Comparison of ENCODE assay signal across 17 cellular contexts in the genomic region with DNA sequence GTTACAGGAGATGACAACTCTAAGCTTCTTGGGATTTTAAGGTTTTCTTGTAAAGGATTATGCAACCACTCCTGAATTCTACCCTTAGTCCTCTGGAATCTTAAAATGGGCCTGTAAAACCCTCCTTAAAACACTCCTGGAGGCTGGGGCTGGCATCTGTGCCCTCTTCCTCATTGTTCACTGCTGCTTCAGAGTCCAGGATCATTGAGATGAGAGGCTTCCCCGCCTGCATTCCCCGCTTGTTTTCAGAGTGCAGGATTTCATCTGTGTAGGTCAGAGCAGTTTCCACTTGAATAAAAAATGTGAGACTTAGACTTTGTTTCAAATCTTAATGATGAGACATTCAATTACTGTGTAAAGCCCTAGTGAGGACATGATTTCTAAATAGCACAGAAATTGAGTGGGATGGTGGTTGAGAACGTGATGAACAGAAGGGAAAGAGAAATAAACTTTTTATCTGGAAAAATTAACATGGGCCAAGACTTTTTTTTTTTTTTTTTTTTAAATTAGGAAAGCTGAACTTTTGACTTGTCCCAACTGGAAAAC. TPM values are rescaled to one million over a fixed set of nuclear protein-coding genes. Genes with fewer than 3 reads are reported as not detected.
DNase-seq lines count a peak whose midpoint lies in the region; ATAC-seq and TF ChIP-seq lines count a peak whose summit lies in the region.
"Had no signal": no experiment of that assay in that cellular context is flagged by ENCODE, and none has a peak within 500 bp of the region (broad histone marks: within the 10 kb centered on the region; RNA-seq: fewer than 3 reads in every experiment).

No MANE protein-coding gene starts in this region.

- peaks cover 22% of the 10 kb centered on the region for H3K4me1 Mint-ChIP-seq in neural progenitor cell

- H3K27me3 Mint-ChIP-seq in neural progenitor cell (ENCODE audit: insufficient read depth, low read depth): peaks cover 2% of the 10 kb centered on the region
- H3K27me3 Mint-ChIP-seq: activated naive CD8-positive, alpha-beta T cell treated with anti-CD3 and anti-CD28 coated beads, Interleukin-2, amount 50 U/mL, for 24 hours; CD8-positive, alpha-beta memory T cell had no signal

- H3F3A ChIP-seq in neural progenitor cell (ENCODE audit: low read depth): peaks cover 10% of the 10 kb centered on the region

- H3K36me3 Mint-ChIP-seq in neural progenitor cell: peaks cover 34% of the 10 kb centered on the region

- peaks cover 35% of the 10 kb centered on the region for H3K79me2 ChIP-seq in neural progenitor cell (ENCODE audit: low read depth)

- peak; percentile 35 to 50 for ATAC-seq in right cardiac atrium
- ATAC-seq: activated naive CD8-positive, alpha-beta T cell treated with anti-CD3 and anti-CD28 coated beads, Interleukin-2, amount 50 U/mL, for 24 hours; GM12878 had no signal

- H3K4me3 Mint-ChIP-seq in neural progenitor cell: no peak overlapping the region
- H3K4me3 Mint-ChIP-seq: activated naive CD8-positive, alpha-beta T cell treated with anti-CD3 and anti-CD28 coated beads, Interleukin-2, amount 50 U/mL, for 24 hours; CD8-positive, alpha-beta memory T cell had no signal

- H3K4me3 ChIP-seq in right cardiac atrium (ENCODE audit: low read length) (no peak overlapping the region), left ventricle myocardium inferior (no peak overlapping the region), neural progenitor cell (no peak overlapping the region), ascending aorta (no peak overlapping the region)
- H3K4me3 ChIP-seq: GM12878 had no signal

- H3K27me3 ChIP-seq in right cardiac atrium (ENCODE audit: control insufficient read depth, insufficient read depth) (no peaks in the 10 kb centered on the region), left ventricle myocardium inferior (ENCODE audit: low read depth) (no peaks in the 10 kb centered on the region), neural progenitor cell (no peaks in the 10 kb centered on the region), ascending aorta (no peaks in the 10 kb centered on the region)

- no peak overlapping the region for H3K9ac ChIP-seq in neural progenitor cell

- H3K9me3 Mint-ChIP-seq in neural progenitor cell: peaks cover 4% of the 10 kb centered on the region
- H3K9me3 Mint-ChIP-seq: activated naive CD8-positive, alpha-beta T cell treated with anti-CD3 and anti-CD28 coated beads, Interleukin-2, amount 50 U/mL, for 24 hours had no signal

- peaks cover 9% of the 10 kb centered on the region for H3K36me3 ChIP-seq in left ventricle myocardium inferior
- H3K36me3 ChIP-seq in neural progenitor cell: peaks cover 5% of the 10 kb centered on the region
- H3K36me3 ChIP-seq in ascending aorta: peaks cover 11 to 23% of the 10 kb centered on the region in 2 donors

- 51% methylated on average over 3 of the region's 3 CpGs for WGBS in right cardiac atrium

- H3K4me1 ChIP-seq in right cardiac atrium (ENCODE audit: control insufficient read depth, insufficient read depth, low read length) (peaks cover 2% of the 10 kb centered on the region), left ventricle myocardium inferior (peaks cover 13% of the 10 kb centered on the region), neural progenitor cell (peaks cover 17% of the 10 kb centered on the region), ascending aorta (peaks cover 0 to 9% of the 10 kb centered on the region in 2 donors)

- intact Hi-C loops in right cardiac atrium (cut with DNase I) (no loop called here), left ventricle myocardium inferior (cut with micrococcal nuclease) (no loop called here), ascending aorta (cut with DNase I) (no loop called here), posterior cingulate gyrus (cut with DNase I) (no loop called here)

- peaks cover 34% of the 10 kb centered on the region for H4K20me1 ChIP-seq in neural progenitor cell (ENCODE audit: low read depth)

- H3K4me2 ChIP-seq in neural progenitor cell: peak overlapping the region; percentile 47

- H2AFZ ChIP-seq in neural progenitor cell (replicated peaks): no peak overlapping the region

- TF ChIP-seq CTCF in left ventricle myocardium inferior (IDR thresholded peaks at IDR 0.05; ENCODE audit: borderline replicate concordance) (no peak), neural progenitor cell (IDR thresholded peaks at IDR 0.05) (no peak), ascending aorta (IDR thresholded peaks at IDR 0.05) (no peak)

- H3K9me3 ChIP-seq in right cardiac atrium (ENCODE audit: control insufficient read depth, low read length) (no peaks in the 10 kb centered on the region), left ventricle myocardium inferior (replicated peaks) (no peaks in the 10 kb centered on the region), neural progenitor cell (ENCODE audit: low read depth) (no peaks in the 10 kb centered on the region), ascending aorta (no peaks in the 10 kb centered on the region)

- H3K27ac Mint-ChIP-seq in neural progenitor cell: no peak overlapping the region
- H3K27ac Mint-ChIP-seq: activated naive CD8-positive, alpha-beta T cell treated with anti-CD3 and anti-CD28 coated beads, Interleukin-2, amount 50 U/mL, for 24 hours; CD8-positive, alpha-beta memory T cell had no signal

- no peak overlapping the region for H3K27ac ChIP-seq in right cardiac atrium (ENCODE audit: low read length)
- H3K27ac ChIP-seq in left ventricle myocardium inferior (replicated peaks): no peak overlapping the region
- peak overlapping the region; percentile 73 for H3K27ac ChIP-seq in neural progenitor cell
- H3K27ac ChIP-seq in ascending aorta: peak overlapping the region in 1 of 2 donors; percentile 29

- DNase-seq in right cardiac atrium (no peak), left ventricle myocardium inferior (no peak), globus pallidus (ENCODE audit: low spot score) (peak; percentile 19), neural progenitor cell (ENCODE audit: low spot score) (peak; percentile 37), ascending aorta (ENCODE audit: low spot score in 2 of 2) (no peak), mucosa of gallbladder (ENCODE audit: low spot score) (no peak), posterior cingulate gyrus (no peak), NCI-H2196 (lab: John Stamatoyannopoulos, UW; ENCODE audit: unreplicated experiment) (no peak)
- DNase-seq: activated CD4-positive, CD25-positive, alpha-beta regulatory T cell treated with anti-CD3 and anti-CD28 coated beads, Interleukin-2, amount 50 U/mL, for 72 hours; activated naive CD8-positive, alpha-beta T cell treated with anti-CD3 and anti-CD28 coated beads, Interleukin-2, amount 50 U/mL, for 24 hours; CD8-positive, alpha-beta memory T cell; cortex of kidney; NCI-H1436 treated with DMSO at 0.1 percent for 48 hours; NCI-H748 treated with DMSO at 0.1 percent for 48 hours; stimulated activated CD4-positive, alpha-beta T cell treated with anti-CD3 and anti-CD28 coated beads, Interleukin-4, amount 100 ng/mL, for 1 hour; T-helper 1 cell had no signal

RNA-seq across cellular contexts. Expression of a gene that starts 40.4 kb away (rescaled TPM):
- total RNA-seq in right cardiac atrium (1 to 10 TPM; 4.9 to 7.6 (median 5.8) TPM), left ventricle myocardium inferior (5.6 TPM), neural progenitor cell (ENCODE audit: low replicate concordance) (23.4 and 30.0 TPM in 2 replicates), ascending aorta (66.3 TPM), mucosa of gallbladder (78.9 TPM)
- polyA plus RNA-seq in right cardiac atrium: 2.6 TPM

Comparison
In these comparisons a context has a peak if more than half of its experiments do, and no peak if none do; other contexts are left out.
1. DNase-seq: peak in globus pallidus (single experiment) and neural progenitor cell (single experiment); none in right cardiac atrium (0 of 3), left ventricle myocardium inferior (single experiment), ascending aorta (0 of 2), mucosa of gallbladder (single experiment), posterior cingulate gyrus (0 of 10) and NCI-H2196 (single experiment).